In genomic region chr11:65931773-65932557, GRCh38 we compare ENCODE assay signal across 17 cellular contexts. TPM values are rescaled to one million over a fixed set of nuclear protein-coding genes. Genes with fewer than 3 reads are reported as not detected.
DNase-seq lines count a peak whose midpoint lies in the region; ATAC-seq and TF ChIP-seq lines count a peak whose summit lies in the region.
"Had no signal": no experiment of that assay in that cellular context is flagged by ENCODE, and none has a peak within 500 bp of the region (broad histone marks: within the 10 kb centered on the region; RNA-seq: fewer than 3 reads in every experiment).

No MANE protein-coding gene starts in this region.

- H3K27ac Mint-ChIP-seq in T-helper 2 cell treated with Interferon-gamma antibody and Interleukin-4, amounts not matched to agents 5 μg/mL and 100 μg/mL, for 36 hours = peak overlapping the region; percentile 75
- peak overlapping the region; percentile 16 for H3K27ac Mint-ChIP-seq in central memory CD8-positive, alpha-beta T cell (ENCODE audit: low read depth)
- H3K27ac Mint-ChIP-seq: nephron progenitor cell had no signal

- H3K4me1 Mint-ChIP-seq in T-helper 2 cell treated with Interferon-gamma antibody and Interleukin-4, amounts not matched to agents 5 μg/mL and 100 μg/mL, for 36 hours (ENCODE audit: low read depth) = peaks cover 27% of the 10 kb centered on the region
- H3K4me1 Mint-ChIP-seq in central memory CD8-positive, alpha-beta T cell = peaks cover 24% of the 10 kb centered on the region

- no peaks in the 10 kb centered on the region for H3K27me3 ChIP-seq in osteoblast (ENCODE audit: insufficient read depth, low read length)
- H3K27me3 ChIP-seq: adrenal gland, right atrium auricular region had no signal

- H4K20me1 ChIP-seq in OCI-LY7 (ENCODE audit: insufficient read depth, low read length) (no peaks in the 10 kb centered on the region), osteoblast (ENCODE audit: insufficient read depth, low read length) (no peaks in the 10 kb centered on the region)

- TF ChIP-seq CTCF in OCI-LY7 (conservative IDR thresholded peaks at IDR 0.05; ENCODE audit: low read length) = no peak; the same call in 1 of the 2 replicates
- TF ChIP-seq CTCF in osteoblast (IDR thresholded peaks at IDR 0.05; ENCODE audit: extremely low read depth, low read depth, low read length) = peak; percentile 28

- POLR2A ChIA-PET in OCI-LY7 (lab: Charles Lee) = interaction anchor here (0.5 kb wide), 2 partner anchors 70 to 231 kb away, joined by 3 to 4 read pairs; partner anchors contain the start of genes BANF1 and EIF1AD

- no peak overlapping the region for H3K27ac ChIP-seq in OCI-LY7 (ENCODE audit: low read depth, low read length, poor library complexity, severe bottlenecking)
- no peak overlapping the region for H3K27ac ChIP-seq in osteoblast (ENCODE audit: low read depth, low read length)
- H3K27ac ChIP-seq: adrenal gland, gastroesophageal sphincter, lower lobe of right lung, right atrium auricular region had no signal

- peaks cover 2% of the 10 kb centered on the region for H3K36me3 Mint-ChIP-seq in T-helper 2 cell treated with Interferon-gamma antibody and Interleukin-4, amounts not matched to agents 5 μg/mL and 100 μg/mL, for 36 hours (ENCODE audit: low read depth)
- peaks cover 5% of the 10 kb centered on the region for H3K36me3 Mint-ChIP-seq in central memory CD8-positive, alpha-beta T cell (ENCODE audit: insufficient read depth)

- no peak for ATAC-seq in central memory CD8-positive, alpha-beta T cell (replicated peaks; ENCODE audit: extremely low read depth, poor library complexity, severe bottlenecking)
- ATAC-seq in GM18861 (IDR thresholded peaks at IDR 0.05; ENCODE audit: unreplicated experiment) (no peak), Right ventricle myocardium inferior (no peak)
- ATAC-seq: gastroesophageal sphincter, lower lobe of right lung had no signal

- DNase-seq in T-helper 2 cell treated with Interferon-gamma antibody and Interleukin-4, amounts not matched to agents 5 μg/mL and 100 μg/mL, for 36 hours (ENCODE audit: low spot score) = no peak
- DNase-seq in T-helper 2 cell (no peak), OCI-LY7 (ENCODE audit: low spot score) (no peak), osteoblast (ENCODE audit: insufficient read length, low spot score, missing footprints) (peak; percentile 59), NK-92 (lab: John Stamatoyannopoulos, UW; ENCODE audit: unreplicated experiment) (no peak), Right ventricle myocardium inferior (ENCODE audit: missing footprints) (no peak)
- DNase-seq in central memory CD8-positive, alpha-beta T cell (ENCODE audit: low spot score in 2 of 2) = no peak
- DNase-seq: adrenal gland; lower lobe of right lung; nephron progenitor cell; stimulated activated CD4-positive, alpha-beta T cell treated with anti-CD3 and anti-CD28 coated beads, Interleukin-2, amount 100 ng/mL, for 24 hours had no signal

- no peak overlapping the region for H3K4me3 ChIP-seq in OCI-LY7 (ENCODE audit: low read depth, low read length, poor library complexity, severe bottlenecking)
- no peak overlapping the region for H3K4me3 ChIP-seq in osteoblast (ENCODE audit: insufficient read depth, low read length)
- H3K4me3 ChIP-seq: adrenal gland, gastroesophageal sphincter, lower lobe of right lung, right atrium auricular region had no signal

- intact Hi-C loops in OCI-LY7 (cut with micrococcal nuclease; ENCODE audit: unreplicated experiment) (no loop called here), Right ventricle myocardium inferior (cut with DNase I) (no loop called here)

- H3K4me2 ChIP-seq in OCI-LY7 (ENCODE audit: low read length) = no peak overlapping the region
- peak overlapping the region; percentile 30 for H3K4me2 ChIP-seq in osteoblast (ENCODE audit: insufficient read depth, low read length)

- H3K9me3 Mint-ChIP-seq in T-helper 2 cell treated with Interferon-gamma antibody and Interleukin-4, amounts not matched to agents 5 μg/mL and 100 μg/mL, for 36 hours = no peaks in the 10 kb centered on the region
- no peaks in the 10 kb centered on the region for H3K9me3 Mint-ChIP-seq in central memory CD8-positive, alpha-beta T cell
- H3K9me3 Mint-ChIP-seq: nephron progenitor cell had no signal

- H3K9me3 ChIP-seq in OCI-LY7 (ENCODE audit: low read length) = no peaks in the 10 kb centered on the region
- no peaks in the 10 kb centered on the region for H3K9me3 ChIP-seq in osteoblast (ENCODE audit: low read depth, low read length)
- H3K9me3 ChIP-seq: adrenal gland, gastroesophageal sphincter, lower lobe of right lung, right atrium auricular region had no signal

- H3K36me3 ChIP-seq in OCI-LY7 (ENCODE audit: insufficient read depth, low read length) (no peaks in the 10 kb centered on the region), osteoblast (ENCODE audit: insufficient read depth, low read length) (no peaks in the 10 kb centered on the region)
- H3K36me3 ChIP-seq: adrenal gland, gastroesophageal sphincter, lower lobe of right lung, right atrium auricular region had no signal

- no peaks in the 10 kb centered on the region for H3K27me3 Mint-ChIP-seq in T-helper 2 cell treated with Interferon-gamma antibody and Interleukin-4, amounts not matched to agents 5 μg/mL and 100 μg/mL, for 36 hours (ENCODE audit: low read depth)
- peaks cover 2% of the 10 kb centered on the region for H3K27me3 Mint-ChIP-seq in central memory CD8-positive, alpha-beta T cell

- H3K4me1 ChIP-seq in OCI-LY7 (ENCODE audit: insufficient read depth, low read length, poor library complexity, severe bottlenecking) (peaks cover 16% of the 10 kb centered on the region), osteoblast (ENCODE audit: insufficient read depth, low read length) (peaks cover 21% of the 10 kb centered on the region)
- H3K4me1 ChIP-seq: adrenal gland, gastroesophageal sphincter, right atrium auricular region had no signal

- H3K9me2 ChIP-seq in OCI-LY7 (ENCODE audit: insufficient read depth, low read length) = no peaks in the 10 kb centered on the region

- H2AFZ ChIP-seq in OCI-LY7 (ENCODE audit: low read length) = peak overlapping the region; percentile 39
- H2AFZ ChIP-seq in osteoblast (ENCODE audit: low read length) = peak overlapping the region; percentile 67

- no peaks in the 10 kb centered on the region for H3K79me2 ChIP-seq in OCI-LY7 (ENCODE audit: insufficient read depth, low read depth, low read length)
- no peaks in the 10 kb centered on the region for H3K79me2 ChIP-seq in osteoblast (ENCODE audit: insufficient read depth, low read length)

- BruUV-seq in OCI-LY7 (replicated peaks; lab: Mats Ljungman, UMichigan) = no TSS peak

- no peak overlapping the region for H3K4me3 Mint-ChIP-seq in T-helper 2 cell treated with Interferon-gamma antibody and Interleukin-4, amounts not matched to agents 5 μg/mL and 100 μg/mL, for 36 hours
- no peak overlapping the region for H3K4me3 Mint-ChIP-seq in central memory CD8-positive, alpha-beta T cell
- H3K4me3 Mint-ChIP-seq: nephron progenitor cell had no signal

- CTCF ChIA-PET in OCI-LY7 (lab: Charles Lee; ENCODE audit: unreplicated experiment) = no interaction called here

RNA-seq across cellular contexts. Expression of gene DRAP1, which starts 12.7 kb away (rescaled TPM):
- total RNA-seq in OCI-LY7 (2014; rRNA removed; shearing (Covaris generic)) = 93.2 and 110 TPM in 2 replicates
- total RNA-seq in OCI-LY7 (2022) (68.2 and 81.2 TPM in 2 replicates), osteoblast (170 and 190 TPM in 2 replicates), Right ventricle myocardium inferior (110 TPM)

RNA-seq across cellular contexts. Expression of gene C11orf68, which starts 13.1 kb away (rescaled TPM):
- 10.7 and 11.7 TPM in 2 replicates for total RNA-seq in OCI-LY7 (2014; rRNA removed; shearing (Covaris generic))
- total RNA-seq in OCI-LY7 (2022) (26.2 and 28.1 TPM in 2 replicates), osteoblast (30.9 and 32.9 TPM in 2 replicates), Right ventricle myocardium inferior (38.5 TPM)

RNA-seq across cellular contexts. Expression of gene TSGA10IP, which starts 13.3 kb away (rescaled TPM):
- not detected in 2 replicates for total RNA-seq in OCI-LY7 (2014; rRNA removed; shearing (Covaris generic))
- total RNA-seq in OCI-LY7 (2022) (not detected in 2 replicates), osteoblast (not detected in 2 replicates), Right ventricle myocardium inferior (not detected)
- total RNA-seq: A172, gastroesophageal sphincter, lower lobe of right lung, NCI-H460, right atrium auricular region, temporal lobe had no signal

RNA-seq across cellular contexts. Expression of gene SART1, which starts 29.6 kb away (rescaled TPM):
- total RNA-seq in OCI-LY7 (2014; rRNA removed; shearing (Covaris generic)) = 50.4 and 93.8 TPM in 2 replicates
- 55.5 and 57.8 TPM in 2 replicates for total RNA-seq in OCI-LY7 (2022)
- 22.4 and 25.3 TPM in 2 replicates for total RNA-seq in osteoblast
- total RNA-seq in Right ventricle myocardium inferior = 29.9 TPM

RNA-seq across cellular contexts. Expression of gene FOSL1, which starts 31.8 kb away (rescaled TPM):
- 0.88 TPM in 1 of 2 replicates, not detected in the other for total RNA-seq in OCI-LY7 (2014; rRNA removed; shearing (Covaris generic))
- total RNA-seq in OCI-LY7 (2022) = 0.52 TPM in 1 of 2 replicates, not detected in the other
- 13.0 and 13.8 TPM in 2 replicates for total RNA-seq in osteoblast
- total RNA-seq in Right ventricle myocardium inferior = 0.27 TPM
- total RNA-seq: temporal lobe had no signal
